Comparison of ENCODE assay signal across 18 cellular contexts in the genomic region with DNA sequence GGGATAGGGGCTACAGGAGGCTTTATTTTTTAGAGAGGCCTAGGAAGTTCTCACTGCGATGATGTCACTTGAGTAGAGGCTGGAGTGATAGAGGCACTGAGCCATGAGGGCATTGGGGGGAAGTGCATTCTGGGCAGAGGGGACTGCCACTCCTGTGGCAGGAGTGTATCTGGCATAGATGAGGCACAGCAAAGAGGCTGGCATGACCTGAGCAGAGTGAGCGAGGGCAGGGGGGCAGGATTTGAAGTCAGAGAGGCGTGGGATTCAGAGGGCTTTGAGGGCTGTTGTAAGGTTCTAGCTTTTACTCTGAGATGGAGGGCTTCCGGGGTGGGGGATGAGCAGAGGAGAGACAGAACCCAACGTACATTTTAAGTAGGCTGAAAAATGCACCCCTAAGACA.
DNase-seq lines count a peak whose midpoint lies in the region; ATAC-seq and TF ChIP-seq lines count a peak whose summit lies in the region.
"Had no signal": no experiment of that assay in that cellular context is flagged by ENCODE, and none has a peak within 500 bp of the region (broad histone marks: within the 10 kb centered on the region; RNA-seq: fewer than 3 reads in every experiment).

No MANE protein-coding gene starts in this region.

- H2BK15ac ChIP-seq in neuronal stem cell (ENCODE audit: low read length), result no peak overlapping the region

- H3K27ac ChIP-seq in neuronal stem cell (replicated peaks; ENCODE audit: low read length), result no peak overlapping the region
- no peak overlapping the region for H3K27ac ChIP-seq in uterus
- H3K27ac ChIP-seq in GM23338 (ENCODE audit: low read depth), result no peak overlapping the region
- H3K27ac ChIP-seq: BLaER1 treated with 17β-estradiol and CSF1 and Interleukin-3, amounts not matched to agents 10 nM and 100 nM; GM23248 had no signal

- H3K4me1 Mint-ChIP-seq in GM23338, result peaks cover 7% of the 10 kb centered on the region
- H3K4me1 Mint-ChIP-seq: B cell had no signal

- intact Hi-C loops in cardiac septum (cut with DNase I), result no loop called here
- intact Hi-C loops in left cardiac atrium (cut with DNase I), result no loop called here
- intact Hi-C loops in uterus (cut with DNase I; ENCODE audit: low total_unique reads), result no loop called here

- H3K23ac ChIP-seq in neuronal stem cell (ENCODE audit: low read depth, low read length, poor library complexity), result no peak overlapping the region

- POLR2A ChIA-PET in GM10248 (lab: Yijun Ruan, JAX), result no interaction called here

- H3K18ac ChIP-seq in neuronal stem cell (ENCODE audit: low read length), result peak overlapping the region; percentile 24

- no peak overlapping the region for H3K4ac ChIP-seq in neuronal stem cell (ENCODE audit: low read length)

- no peak overlapping the region for H2AK5ac ChIP-seq in neuronal stem cell (ENCODE audit: low read depth, low read length)

- H2AFZ ChIP-seq in neuronal stem cell (ENCODE audit: low read length) (no peak overlapping the region), GM23338 (no peak overlapping the region)
- H2AFZ ChIP-seq: GM23248 had no signal

- H3K14ac ChIP-seq in neuronal stem cell (ENCODE audit: low read length), result no peak overlapping the region

- no peak overlapping the region for H3K27ac Mint-ChIP-seq in GM23338
- H3K27ac Mint-ChIP-seq: B cell; CD8-positive, alpha-beta T cell; HFFc6 had no signal

- H3K9me2 ChIP-seq in GM23338 (ENCODE audit: insufficient read depth), result no peaks in the 10 kb centered on the region

- H4K8ac ChIP-seq in neuronal stem cell (ENCODE audit: low read depth, low read length), result no peak overlapping the region

- TF ChIP-seq CTCF in uterus (IDR thresholded peaks at IDR 0.05) (no peak), GM10248 (IDR thresholded peaks at IDR 0.05; ENCODE audit: control extremely low read depth, extremely low read depth, low read depth, missing control alignments) (no peak), GM23338 (conservative IDR thresholded peaks at IDR 0.05; ENCODE audit: low read depth in 2 of 2) (no peak)

- H4K91ac ChIP-seq in neuronal stem cell (ENCODE audit: low read depth, low read length, poor library complexity), result no peak overlapping the region

- H4K20me1 ChIP-seq in GM23338 (replicated peaks; ENCODE audit: insufficient read depth), result no peaks in the 10 kb centered on the region
- H4K20me1 ChIP-seq: BLaER1 treated with 17β-estradiol and CSF1 and Interleukin-3, amounts not matched to agents 10 nM and 100 nM had no signal

- H3K4me3 ChIP-seq in neuronal stem cell (ENCODE audit: low read length in 2 of 2) (no peak overlapping the region), uterus (no peak overlapping the region), GM23338 (no peak overlapping the region)
- H3K4me3 ChIP-seq: BLaER1 treated with 17β-estradiol and CSF1 and Interleukin-3, amounts not matched to agents 10 nM and 100 nM; GM12878; GM23248 had no signal

- H3K9me3 ChIP-seq in neuronal stem cell (replicated peaks in 1 of 2; ENCODE audit: control insufficient read depth in 2 of 2, insufficient read depth in 1 of 2, low read depth in 1 of 2, low read length in 2 of 2) (no peaks in the 10 kb centered on the region), uterus (no peaks in the 10 kb centered on the region)
- H3K9me3 ChIP-seq: BLaER1 treated with 17β-estradiol and CSF1 and Interleukin-3, amounts not matched to agents 10 nM and 100 nM had no signal

- WGBS in neuronal stem cell (ENCODE audit: extremely low coverage in 2 of 2, insufficient read length in 2 of 2, insufficient replicate concordance in 1 of 2), 2 donors, result no CpG with 5 or more reads among the region's 5 CpGs

- no peaks in the 10 kb centered on the region for H3K79me2 ChIP-seq in GM23338 (replicated peaks; ENCODE audit: insufficient read depth)

- DNase-seq in cardiac septum (ENCODE audit: low spot score), result peak; percentile 22
- DNase-seq in left cardiac atrium, result no peak
- DNase-seq in islet precursor cell, result peak; percentile 15
- no peak for DNase-seq in neuronal stem cell (ENCODE audit: low spot score)
- peak; percentile 4 to 6 for DNase-seq in uterus
- no peak for DNase-seq in hepatic stellate cell (ENCODE audit: low spot score)
- DNase-seq in GM10248 (ENCODE audit: extremely low spot score), result no peak
- DNase-seq in GM23338 (ENCODE audit: low spot score), result no peak
- DNase-seq: Calu3; CD8-positive, alpha-beta T cell; DMS79 treated with DMSO at 0.1 percent for 48 hours; GF-D8; GM23248; HCEC 1CT; HFFc6 had no signal

- no peak overlapping the region for H2BK120ac ChIP-seq in neuronal stem cell (ENCODE audit: low read depth, low read length)

- H2BK5ac ChIP-seq in neuronal stem cell (ENCODE audit: low read length), result no peak overlapping the region

- no peak overlapping the region for H3K4me3 Mint-ChIP-seq in GM23338
- H3K4me3 Mint-ChIP-seq: B cell; CD8-positive, alpha-beta T cell; HFFc6 had no signal

- peaks cover 12 to 13% of the 10 kb centered on the region in 2 donors for H3K4me1 ChIP-seq in neuronal stem cell (ENCODE audit: control insufficient read depth in 2 of 2, insufficient read depth in 1 of 2, low read depth in 1 of 2, low read length in 2 of 2)
- no peaks in the 10 kb centered on the region for H3K4me1 ChIP-seq in uterus
- peaks cover 4% of the 10 kb centered on the region for H3K4me1 ChIP-seq in GM23338 (ENCODE audit: insufficient read depth)

- no peaks in the 10 kb centered on the region for H3F3A ChIP-seq in GM23338 (replicated peaks; ENCODE audit: low read depth)

- TF ChIP-seq POLR2A in uterus (IDR thresholded peaks at IDR 0.05), result no peak

- no peak overlapping the region for H2BK12ac ChIP-seq in neuronal stem cell (ENCODE audit: low read length)

- H3K79me1 ChIP-seq in neuronal stem cell (ENCODE audit: low read depth, low read length), result no peaks in the 10 kb centered on the region

- H3K9me3 Mint-ChIP-seq in GM23338, result no peaks in the 10 kb centered on the region
- H3K9me3 Mint-ChIP-seq: HFFc6 had no signal

- CTCF ChIA-PET in GM10248 (lab: Yijun Ruan, JAX), result no interaction called here

- H3K36me3 ChIP-seq in neuronal stem cell (replicated peaks in 1 of 2; ENCODE audit: control insufficient read depth in 2 of 2, insufficient read depth in 2 of 2, low read length in 2 of 2) (no peaks in the 10 kb centered on the region), uterus (no peaks in the 10 kb centered on the region), GM23338 (ENCODE audit: insufficient read depth) (no peaks in the 10 kb centered on the region)
- H3K36me3 ChIP-seq: BLaER1 treated with 17β-estradiol and CSF1 and Interleukin-3, amounts not matched to agents 10 nM and 100 nM had no signal

- peaks cover 9% of the 10 kb centered on the region for H3K27me3 Mint-ChIP-seq in GM23338 (ENCODE audit: insufficient read depth, low read depth, poor library complexity)

- H3K4me2 ChIP-seq in neuronal stem cell (ENCODE audit: insufficient read depth, low read length, poor library complexity, severe bottlenecking) (no peak overlapping the region), GM23338 (no peak overlapping the region)
- H3K4me2 ChIP-seq: BLaER1 treated with 17β-estradiol and CSF1 and Interleukin-3, amounts not matched to agents 10 nM and 100 nM had no signal

- no peak overlapping the region for H3K9ac ChIP-seq in neuronal stem cell (ENCODE audit: low read depth, low read length, poor library complexity)
- H3K9ac ChIP-seq: BLaER1 treated with 17β-estradiol and CSF1 and Interleukin-3, amounts not matched to agents 10 nM and 100 nM; GM23248 had no signal

- H3K27me3 ChIP-seq in neuronal stem cell (ENCODE audit: control insufficient read depth in 3 of 3, insufficient read depth in 3 of 3, low read depth in 1 of 3, low read length in 3 of 3) (peaks cover 0 to 18% (median 0%) of the 10 kb centered on the region in 3 experiments), uterus (no peaks in the 10 kb centered on the region), GM23338 (ENCODE audit: insufficient read depth) (no peaks in the 10 kb centered on the region)
- H3K27me3 ChIP-seq: BLaER1 treated with 17β-estradiol and CSF1 and Interleukin-3, amounts not matched to agents 10 nM and 100 nM had no signal

- H3K36me3 Mint-ChIP-seq in GM23338 (ENCODE audit: low read depth), result no peaks in the 10 kb centered on the region
- H3K36me3 Mint-ChIP-seq: CD8-positive, alpha-beta T cell had no signal

- no peak for ATAC-seq in left cardiac atrium
- no peak for ATAC-seq in GM23338
- ATAC-seq: CD8-positive, alpha-beta T cell; GM12878 had no signal

Comparison
In these comparisons a context has a peak if more than half of its experiments do, and no peak if none do; other contexts are left out.
1. DNase-seq: peak in cardiac septum (single experiment), islet precursor cell (single experiment) and uterus (2 of 2); none in left cardiac atrium (single experiment), neuronal stem cell (single experiment), hepatic stellate cell (single experiment), GM10248 (single experiment) and GM23338 (single experiment).